ENCODE assay signal across 11 cellular contexts in the genomic region with DNA sequence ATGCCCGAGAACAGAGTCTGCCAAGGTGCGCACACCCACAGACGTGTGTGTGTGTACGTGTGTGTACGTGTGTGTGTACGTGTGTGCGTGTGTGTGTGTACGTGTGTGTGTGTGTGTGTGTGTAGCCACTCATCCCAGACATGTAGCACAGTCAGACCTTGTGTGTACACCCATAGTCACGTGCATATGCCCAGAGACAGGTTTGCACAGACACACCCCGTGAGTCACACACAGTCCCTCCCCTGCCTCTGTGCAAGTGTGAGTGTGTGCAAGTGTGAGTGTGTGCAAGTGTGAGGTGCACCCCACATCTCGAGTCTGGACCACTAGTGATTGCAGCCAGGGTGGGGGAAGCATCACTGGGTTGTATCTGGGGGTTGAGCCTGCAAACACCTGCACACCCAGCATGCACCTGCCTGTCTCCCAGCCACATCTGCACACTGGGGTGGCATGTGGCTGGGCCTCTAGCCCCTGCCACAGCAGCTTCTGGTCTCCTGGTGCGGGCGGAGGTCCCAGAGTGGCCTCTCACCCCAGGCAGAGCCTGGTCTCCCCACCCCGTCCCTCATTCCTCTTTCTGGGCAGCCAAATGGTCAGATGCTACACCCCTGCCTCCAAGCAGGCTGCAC. TPM values are rescaled to one million over a fixed set of nuclear protein-coding genes. Genes with fewer than 3 reads are reported as not detected.
DNase-seq lines count a peak whose midpoint lies in the region; ATAC-seq, FAIRE-seq and TF ChIP-seq lines count a peak whose summit lies in the region.
"Had no signal": no experiment of that assay in that cellular context is flagged by ENCODE, and none has a peak within 500 bp of the region (broad histone marks: within the 10 kb centered on the region; RNA-seq: fewer than 3 reads in every experiment).

No MANE protein-coding gene starts in this region.

- no peak overlapping the region for H4K5ac ChIP-seq in IMR-90 (ENCODE audit: low read depth, low read length)

- 44% methylated on average over 11 of the region's 14 CpGs for WGBS in A549 (ENCODE audit: missing lambda C conversion rate)
- WGBS in IMR-90 (ENCODE audit: extremely low coverage in 2 of 2, insufficient read length in 1 of 2), 2 experiments, result no CpG with 5 or more reads among the region's 14 CpGs

- H3K27me3 Mint-ChIP-seq in nephron (ENCODE audit: low read depth), result no peaks in the 10 kb centered on the region
- H3K27me3 Mint-ChIP-seq in stimulated activated naive CD8-positive, alpha-beta T cell treated with anti-CD3 and anti-CD28 coated beads, Interleukin-15, amount 100 ng/mL, for 72 hours, result peaks cover 22% of the 10 kb centered on the region

- H2BK120ac ChIP-seq in IMR-90 (ENCODE audit: low read depth, low read length), result peak overlapping the region; percentile 11; the same call in 1 of the 2 replicates

- no peak overlapping the region for H3K14ac ChIP-seq in IMR-90 (replicated peaks; ENCODE audit: low read depth, low read length)

- H4K91ac ChIP-seq in IMR-90 (ENCODE audit: insufficient read depth, low read depth, low read length), result peak overlapping the region; percentile 21; the same call in 1 of the 2 replicates

- H3K9me3 ChIP-seq in A549 (no peaks in the 10 kb centered on the region), IMR-90 (ENCODE audit: control insufficient read depth, insufficient read depth, low read length) (no peaks in the 10 kb centered on the region)
- H3K9me3 ChIP-seq: MG63 had no signal

- H3K18ac ChIP-seq in IMR-90 (ENCODE audit: low read depth, low read length), result no peak overlapping the region

- intact Hi-C loops in IMR-90 (cut with micrococcal nuclease), result no loop called here

- no TSS peak for BruUV-seq in IMR-90 (replicated peaks; lab: Mats Ljungman, UMichigan)

- H2AK9ac ChIP-seq in IMR-90 (replicated peaks; ENCODE audit: low read depth, low read length, poor library complexity), result peak overlapping the region; percentile 79

- peak overlapping the region in 2 of 3 experiments; percentile 29 to 33 for H3K27ac Mint-ChIP-seq in nephron
- H3K27ac Mint-ChIP-seq in stimulated activated naive CD8-positive, alpha-beta T cell treated with anti-CD3 and anti-CD28 coated beads, Interleukin-15, amount 100 ng/mL, for 72 hours, result no peak overlapping the region
- H3K27ac Mint-ChIP-seq: T-helper 17 cell had no signal

- H3K4me1 ChIP-seq in A549 (peaks cover 71% of the 10 kb centered on the region), IMR-90 (ENCODE audit: control insufficient read depth, insufficient read depth, low read length) (peaks cover 48% of the 10 kb centered on the region)

- DNase-seq in A549 (ENCODE audit: low read depth in 1 of 2, low spot score in 1 of 2) (peak in 1 of 2 experiments; percentile 84), IMR-90 (peak; percentile 36), coronary artery (ENCODE audit: low spot score) (no peak), hepatic stellate cell (ENCODE audit: low spot score) (no peak), A172 (ENCODE audit: low spot score) (no peak)
- DNase-seq in stimulated activated naive CD8-positive, alpha-beta T cell treated with anti-CD3 and anti-CD28 coated beads, Interleukin-15, amount 100 ng/mL, for 72 hours, result no peak
- no peak for DNase-seq in activated CD8-positive, alpha-beta memory T cell treated with anti-CD3 and anti-CD28 coated beads, Interleukin-2, amount 50 U/mL, for 48 hours
- DNase-seq: CD4-positive, alpha-beta memory T cell; T-helper 17 cell had no signal

- peak; percentile 7 for FAIRE-seq in A549 (lab: Jason Lieb, UNC)

- TF ChIP-seq POLR2A in A549 (IDR thresholded peaks at IDR 0.05; ENCODE audit: low read length) (no peak), IMR-90 (IDR thresholded peaks at IDR 0.05; ENCODE audit: low read depth, low read length) (no peak)

- no peaks in the 10 kb centered on the region for H3K36me3 ChIP-seq in IMR-90 (ENCODE audit: control insufficient read depth, insufficient read depth, low read length)

- peak overlapping the region; percentile 14; the same call in 1 of the 2 replicates for H3K4ac ChIP-seq in IMR-90 (ENCODE audit: low read depth, low read length)

- TF ChIP-seq CTCF in A549 (IDR thresholded peaks at IDR 0.05) (no peak), IMR-90 (conservative IDR thresholded peaks at IDR 0.05; ENCODE audit: low read depth, low read length) (no peak), coronary artery (IDR thresholded peaks at IDR 0.05) (no peak), nephron (IDR thresholded peaks at IDR 0.05; ENCODE audit: unreplicated experiment in 3 of 3) (no peak)

- peaks cover 27% of the 10 kb centered on the region for H3K9me1 ChIP-seq in IMR-90 (ENCODE audit: insufficient read depth, low read length)

- TF ChIP-seq RAD21 in A549 (conservative IDR thresholded peaks at IDR 0.05 in 1 of 2, IDR thresholded peaks at IDR 0.05 in 1 of 2), result no peak
- no peak for TF ChIP-seq RAD21 in IMR-90 (IDR thresholded peaks at IDR 0.05; ENCODE audit: low read length)

- peak overlapping the region; percentile 98 to 100 for H3K27ac ChIP-seq in A549
- no peak overlapping the region; the same call in 1 of the 2 replicates for H3K27ac ChIP-seq in IMR-90 (ENCODE audit: insufficient read depth, low read length)
- H3K27ac ChIP-seq in coronary artery, result peak overlapping the region; percentile 94 to 97

- H2AFZ ChIP-seq in IMR-90 (replicated peaks; ENCODE audit: low read length, poor library complexity), result peak overlapping the region; percentile 77

- peak overlapping the region in 1 of 2 experiments; percentile 96; a peak in 1 of 4 replicates for H4K8ac ChIP-seq in IMR-90 (ENCODE audit: low read depth in 2 of 2, low read length in 2 of 2)

- ATAC-seq in A549 (peak; percentile 4 to 17), IMR-90 (ENCODE audit: low read depth) (no peak)
- ATAC-seq in stimulated activated naive CD8-positive, alpha-beta T cell treated with anti-CD3 and anti-CD28 coated beads, Interleukin-15, amount 100 ng/mL, for 72 hours, result no peak
- ATAC-seq: T-helper 17 cell had no signal

- TF ChIP-seq EP300 in A549 (IDR thresholded peaks at IDR 0.05), result no peak

- CTCF ChIA-PET in A549 (lab: Yijun Ruan, JAX) (interaction anchor here (1.0 to 4.8 kb wide), 8 partner anchors 11 to 123 kb away, joined by 3 to 39 read pairs (median 6); partner anchors contain the start of genes BAHCC1 and SLC38A10), IMR-90 (lab: Yijun Ruan, JAX) (interaction anchor here (1.0 kb wide), 1 partner anchor 66 kb away, joined by 3 read pairs; no protein-coding TSS in a partner anchor)

- peak overlapping the region; percentile 34; the same call in 1 of the 3 replicates for H2BK15ac ChIP-seq in IMR-90 (ENCODE audit: low read depth, low read length)

- peaks cover 24 to 77% of the 10 kb centered on the region in 2 experiments for H3K79me1 ChIP-seq in IMR-90 (ENCODE audit: low read depth in 1 of 2, low read length in 2 of 2)

- dilution Hi-C loops in IMR-90 (cut with HindIII; ENCODE audit: low sequenced_read_pairs, unreplicated experiment), result no loop called here

- H3K9ac ChIP-seq in IMR-90 (ENCODE audit: low read depth, low read length), result no peak overlapping the region

- in situ Hi-C loops in IMR-90 (cut with MboI; ENCODE audit: low sequenced_read_pairs), result no loop called here

- H3K4me3 ChIP-seq in A549 (peak overlapping the region; percentile 38; the same call in 2 of the 3 replicates), IMR-90 (ENCODE audit: insufficient read depth, low read depth, low read length) (no peak overlapping the region), coronary artery (peak overlapping the region; percentile 70)

- H4K20me1 ChIP-seq in IMR-90 (ENCODE audit: insufficient read depth, low read length), result peaks cover 11% of the 10 kb centered on the region

- H3K4me3 Mint-ChIP-seq in nephron, result peak overlapping the region in 1 of 3 experiments; percentile 58
- no peak overlapping the region for H3K4me3 Mint-ChIP-seq in stimulated activated naive CD8-positive, alpha-beta T cell treated with anti-CD3 and anti-CD28 coated beads, Interleukin-15, amount 100 ng/mL, for 72 hours
- H3K4me3 Mint-ChIP-seq: CD4-positive, alpha-beta memory T cell; T-helper 17 cell had no signal

- H2BK20ac ChIP-seq in IMR-90 (ENCODE audit: low read depth, low read length), result no peak overlapping the region; the same call in 1 of the 2 replicates

- peak overlapping the region; percentile 9 for H2BK5ac ChIP-seq in IMR-90 (ENCODE audit: low read depth, low read length, poor library complexity, severe bottlenecking)

- no peaks in the 10 kb centered on the region for H3K27me3 ChIP-seq in IMR-90 (ENCODE audit: control insufficient read depth, insufficient read depth, low read length)
- H3K27me3 ChIP-seq: MG63 had no signal

- H3K4me2 ChIP-seq in A549, result peak overlapping the region; percentile 89
- H3K4me2 ChIP-seq in IMR-90 (ENCODE audit: low read depth, low read length), result peak overlapping the region; percentile 15; the same call in 1 of the 2 replicates

- H3K9me3 Mint-ChIP-seq in nephron, result no peaks in the 10 kb centered on the region
- H3K9me3 Mint-ChIP-seq in stimulated activated naive CD8-positive, alpha-beta T cell treated with anti-CD3 and anti-CD28 coated beads, Interleukin-15, amount 100 ng/mL, for 72 hours, result no peaks in the 10 kb centered on the region
- H3K9me3 Mint-ChIP-seq: CD4-positive, alpha-beta memory T cell had no signal

- peaks cover 18% of the 10 kb centered on the region for H3K4me1 Mint-ChIP-seq in nephron
- peaks cover 5% of the 10 kb centered on the region for H3K4me1 Mint-ChIP-seq in stimulated activated naive CD8-positive, alpha-beta T cell treated with anti-CD3 and anti-CD28 coated beads, Interleukin-15, amount 100 ng/mL, for 72 hours

- H2AK5ac ChIP-seq in IMR-90 (ENCODE audit: low read depth, low read length), result peak overlapping the region; percentile 50

- no peaks in the 10 kb centered on the region for H3K36me3 Mint-ChIP-seq in nephron (ENCODE audit: low read depth)
- H3K36me3 Mint-ChIP-seq: CD4-positive, alpha-beta memory T cell had no signal

- H3K23ac ChIP-seq in IMR-90 (ENCODE audit: low read depth, low read length), result 0 out of 2 replicates have a peak overlapping the region, but pooled peaks have one; percentile 14

- POLR2A ChIA-PET in A549 (lab: Yijun Ruan, JAX), result interaction anchor here (0.5 to 6.5 kb wide), 19 partner anchors 11 to 109 kb away, joined by 3 to 107 read pairs (median 6); partner anchors contain the start of genes ACTG1 and BAHCC1
- POLR2A ChIA-PET in IMR-90 (lab: Charles Lee; ENCODE audit: unreplicated experiment), result interaction anchor here (0.6 kb wide), 2 partner anchors 24 to 109 kb away, joined by 3 read pairs; no protein-coding TSS in a partner anchor

- H3K56ac ChIP-seq in IMR-90 (ENCODE audit: extremely low read depth, insufficient read depth, low read length), result no peak overlapping the region

RNA-seq across cellular contexts. Expression of gene BAHCC1, which starts 23.6 kb away (rescaled TPM):
- polyA plus RNA-seq in A549 (2011; rRNA removed) (2.1 and 2.6 TPM in 2 replicates), A549 (2017; fragmentation: RNase III; extraction: RNeasy Plus Mini Kit Qiagen cat#74134 plus additional on column Dnase treatment) (5.2 to 5.9 TPM (median 5.8 TPM) in 3 replicates), IMR-90 (2012; rRNA removed) (7.8 and 8.1 TPM in 2 replicates)
- polyA plus RNA-seq in A549 (2012; cell fraction: cytosol; rRNA removed), result 7.4 and 8.4 TPM in 2 replicates
- 27.4 and 38.1 TPM in 2 replicates for polyA plus RNA-seq in A549 (2012; cell fraction: nucleus; rRNA removed)
- polyA minus RNA-seq in A549 (2011; rRNA and poly(A)+ RNA removed), result 2.6 and 3.5 TPM in 2 replicates
- total RNA-seq in IMR-90 (2012; rRNA removed), result 0.36 and 0.83 TPM in 2 replicates
- polyA plus RNA-seq in IMR-90 (2012; cell fraction: cytosol; rRNA removed), result 4.4 and 5.5 TPM in 2 replicates
- 24.1 and 56.3 TPM in 2 replicates for polyA plus RNA-seq in IMR-90 (2012; cell fraction: nucleus; rRNA removed; ENCODE audit: low replicate concordance)
- 0.95 and 2.0 TPM in 2 replicates for total RNA-seq in A172 (2014; rRNA removed; shearing (Covaris generic))
- total RNA-seq: CD4-positive, alpha-beta memory T cell had no signal
- polyA plus RNA-seq: CD4-positive, alpha-beta memory T cell had no signal

Comparison
In these comparisons a context has a peak if more than half of its experiments do, and no peak if none do; other contexts are left out.
1. ATAC-seq: peak in A549 (2 of 2); none in IMR-90 (single experiment) and stimulated activated naive CD8-positive, alpha-beta T cell treated with anti-CD3 and anti-CD28 coated beads, Interleukin-15, amount 100 ng/mL, for 72 hours (single experiment).
2. H3K27ac Mint-ChIP-seq: peak in nephron (2 of 3); none in stimulated activated naive CD8-positive, alpha-beta T cell treated with anti-CD3 and anti-CD28 coated beads, Interleukin-15, amount 100 ng/mL, for 72 hours (0 of 2).